8 cellular contexts compared by ENCODE assay signal in genomic region chr18:7177131-7177744, GRCh38. TPM values are rescaled to one million over a fixed set of nuclear protein-coding genes. Genes with fewer than 3 reads are reported as not detected.
DNase-seq lines count a peak whose midpoint lies in the region; ATAC-seq, FAIRE-seq and TF ChIP-seq lines count a peak whose summit lies in the region.

No MANE protein-coding gene starts in this region.

- H3K79me2 ChIP-seq in neural progenitor cell (ENCODE audit: low read depth): no peaks in the 10 kb centered on the region

- TF ChIP-seq CTCF in neural progenitor cell (IDR thresholded peaks at IDR 0.05): peak; percentile 91

- H3K4me3 ChIP-seq in neural progenitor cell: no peak overlapping the region
- H3K4me3 ChIP-seq in CD4-positive, alpha-beta memory T cell (ENCODE audit: low read length in 2 of 2): no peak overlapping the region

- peaks cover 4% of the 10 kb centered on the region for H3K4me1 Mint-ChIP-seq in neural progenitor cell
- no peaks in the 10 kb centered on the region for H3K4me1 Mint-ChIP-seq in activated T-helper 17 cell treated with anti-CD3 and anti-CD28 coated beads, Interleukin-2, amount 50 U/mL, for 72 hours
- H3K4me1 Mint-ChIP-seq in CD4-positive, alpha-beta memory T cell: no peaks in the 10 kb centered on the region

- H3K9me3 ChIP-seq in neural progenitor cell (ENCODE audit: low read depth): no peaks in the 10 kb centered on the region
- H3K9me3 ChIP-seq in CD4-positive, alpha-beta memory T cell (ENCODE audit: control insufficient read depth in 1 of 2, low read length in 2 of 2): no peaks in the 10 kb centered on the region

- no peaks in the 10 kb centered on the region for H3F3A ChIP-seq in neural progenitor cell (ENCODE audit: low read depth)

- H3K4me3 Mint-ChIP-seq in neural progenitor cell: no peak overlapping the region
- H3K4me3 Mint-ChIP-seq in activated T-helper 17 cell treated with anti-CD3 and anti-CD28 coated beads, Interleukin-2, amount 50 U/mL, for 72 hours: no peak overlapping the region
- no peak overlapping the region for H3K4me3 Mint-ChIP-seq in CD4-positive, alpha-beta memory T cell

- no peak for ATAC-seq in activated T-helper 17 cell treated with anti-CD3 and anti-CD28 coated beads, Interleukin-2, amount 50 U/mL, for 72 hours (replicated peaks)

- H3K36me3 Mint-ChIP-seq in neural progenitor cell: peaks cover 3% of the 10 kb centered on the region
- H3K36me3 Mint-ChIP-seq in activated T-helper 17 cell treated with anti-CD3 and anti-CD28 coated beads, Interleukin-2, amount 50 U/mL, for 72 hours (ENCODE audit: low read depth): no peaks in the 10 kb centered on the region
- no peaks in the 10 kb centered on the region for H3K36me3 Mint-ChIP-seq in CD4-positive, alpha-beta memory T cell

- no peak overlapping the region for H2AFZ ChIP-seq in neural progenitor cell (replicated peaks)

- POLR2A ChIA-PET in CD4-positive, alpha-beta memory T cell (lab: Charles Lee; ENCODE audit: partially characterized antibody): no interaction called here

- no peak overlapping the region for H3K27ac ChIP-seq in neural progenitor cell
- no peak overlapping the region for H3K27ac ChIP-seq in CD4-positive, alpha-beta memory T cell (ENCODE audit: low read depth, low read length)

- no peak overlapping the region for H3K4me2 ChIP-seq in neural progenitor cell

- CTCF ChIA-PET in CD4-positive, alpha-beta memory T cell (lab: Charles Lee; ENCODE audit: partially characterized antibody): no interaction called here

- H3K27me3 ChIP-seq in neural progenitor cell: no peaks in the 10 kb centered on the region
- no peaks in the 10 kb centered on the region for H3K27me3 ChIP-seq in CD4-positive, alpha-beta memory T cell (ENCODE audit: insufficient read depth, low read length)

- H3K27me3 Mint-ChIP-seq in neural progenitor cell (ENCODE audit: insufficient read depth, low read depth): peaks cover 5% of the 10 kb centered on the region
- H3K27me3 Mint-ChIP-seq in activated T-helper 17 cell treated with anti-CD3 and anti-CD28 coated beads, Interleukin-2, amount 50 U/mL, for 72 hours: no peaks in the 10 kb centered on the region
- no peaks in the 10 kb centered on the region for H3K27me3 Mint-ChIP-seq in CD4-positive, alpha-beta memory T cell

- H3K9ac ChIP-seq in neural progenitor cell: no peak overlapping the region

- FAIRE-seq in HTR-8/SVneo (lab: Jason Lieb, UNC): no peak

- H3K27ac Mint-ChIP-seq in neural progenitor cell: no peak overlapping the region
- H3K27ac Mint-ChIP-seq in activated T-helper 17 cell treated with anti-CD3 and anti-CD28 coated beads, Interleukin-2, amount 50 U/mL, for 72 hours: no peak overlapping the region
- H3K27ac Mint-ChIP-seq in CD4-positive, alpha-beta memory T cell: no peak overlapping the region

- DNase-seq in DMS 273 treated with DMSO at 0.1 percent for 48 hours (lab: John Stamatoyannopoulos, UW) (peak; percentile 26), HTR-8/SVneo (ENCODE audit: insufficient read length, low spot score) (peak; percentile 81), RKO (ENCODE audit: low spot score) (peak; percentile 77), fibroblast of gingiva (ENCODE audit: low read depth) (peak; percentile 76), neural progenitor cell (ENCODE audit: low spot score) (peak; percentile 78), NOMO-1 treated with DMSO at 0.1 percent for 48 hours (lab: John Stamatoyannopoulos, UW; ENCODE audit: unreplicated experiment) (no peak)
- DNase-seq in CD4-positive, alpha-beta memory T cell: no peak

- H3K9me3 Mint-ChIP-seq in neural progenitor cell: peaks cover 6% of the 10 kb centered on the region
- peaks cover 4% of the 10 kb centered on the region for H3K9me3 Mint-ChIP-seq in activated T-helper 17 cell treated with anti-CD3 and anti-CD28 coated beads, Interleukin-2, amount 50 U/mL, for 72 hours
- peaks cover 0 to 7% (median 3%) of the 10 kb centered on the region in 8 donors for H3K9me3 Mint-ChIP-seq in CD4-positive, alpha-beta memory T cell

- H3K4me1 ChIP-seq in neural progenitor cell: no peaks in the 10 kb centered on the region
- no peaks in the 10 kb centered on the region for H3K4me1 ChIP-seq in CD4-positive, alpha-beta memory T cell (ENCODE audit: insufficient read depth, low read length)

- no peaks in the 10 kb centered on the region for H3K36me3 ChIP-seq in neural progenitor cell
- H3K36me3 ChIP-seq in CD4-positive, alpha-beta memory T cell (ENCODE audit: insufficient read depth, low read length): no peaks in the 10 kb centered on the region

- intact Hi-C loops in CD4-positive, alpha-beta memory T cell (cut with micrococcal nuclease): no loop called here

- no peaks in the 10 kb centered on the region for H4K20me1 ChIP-seq in neural progenitor cell (ENCODE audit: low read depth)

RNA-seq across cellular contexts. Expression of gene LRRC30, which starts 53.7 kb away (rescaled TPM):
- not detected in 2 replicates for total RNA-seq in neural progenitor cell (ENCODE audit: low replicate concordance)
- total RNA-seq in activated T-helper 17 cell treated with anti-CD3 and anti-CD28 coated beads, Interleukin-2, amount 50 U/mL, for 72 hours: not detected
- total RNA-seq in CD4-positive, alpha-beta memory T cell: not detected
- polyA plus RNA-seq in CD4-positive, alpha-beta memory T cell: not detected

RNA-seq across cellular contexts. Expression of gene LAMA1, which starts 59.6 kb away (rescaled TPM):
- 80.3 and 95.4 TPM in 2 replicates for total RNA-seq in neural progenitor cell (ENCODE audit: low replicate concordance)
- not detected for total RNA-seq in activated T-helper 17 cell treated with anti-CD3 and anti-CD28 coated beads, Interleukin-2, amount 50 U/mL, for 72 hours
- total RNA-seq in CD4-positive, alpha-beta memory T cell: not detected
- not detected for polyA plus RNA-seq in CD4-positive, alpha-beta memory T cell

Comparison
In these comparisons a context has a peak if more than half of its experiments do, and no peak if none do; other contexts are left out.
1. DNase-seq: peak in DMS 273 treated with DMSO at 0.1 percent for 48 hours (single experiment), HTR-8/SVneo (single experiment), RKO (single experiment), fibroblast of gingiva (single experiment) and neural progenitor cell (single experiment); none in CD4-positive, alpha-beta memory T cell (0 of 5) and NOMO-1 treated with DMSO at 0.1 percent for 48 hours (single experiment).
2. RNA of gene LAMA1, which starts 59.6 kb away (total RNA-seq): 80.3 to 95.4 TPM in neural progenitor cell; not detected in CD4-positive, alpha-beta memory T cell and not detected in activated T-helper 17 cell treated with anti-CD3 and anti-CD28 coated beads, Interleukin-2, amount 50 U/mL, for 72 hours; every median in the first group is over 10 times any median in the second.